Comparison of ENCODE assay signal across 8 cellular contexts in the genomic region with DNA sequence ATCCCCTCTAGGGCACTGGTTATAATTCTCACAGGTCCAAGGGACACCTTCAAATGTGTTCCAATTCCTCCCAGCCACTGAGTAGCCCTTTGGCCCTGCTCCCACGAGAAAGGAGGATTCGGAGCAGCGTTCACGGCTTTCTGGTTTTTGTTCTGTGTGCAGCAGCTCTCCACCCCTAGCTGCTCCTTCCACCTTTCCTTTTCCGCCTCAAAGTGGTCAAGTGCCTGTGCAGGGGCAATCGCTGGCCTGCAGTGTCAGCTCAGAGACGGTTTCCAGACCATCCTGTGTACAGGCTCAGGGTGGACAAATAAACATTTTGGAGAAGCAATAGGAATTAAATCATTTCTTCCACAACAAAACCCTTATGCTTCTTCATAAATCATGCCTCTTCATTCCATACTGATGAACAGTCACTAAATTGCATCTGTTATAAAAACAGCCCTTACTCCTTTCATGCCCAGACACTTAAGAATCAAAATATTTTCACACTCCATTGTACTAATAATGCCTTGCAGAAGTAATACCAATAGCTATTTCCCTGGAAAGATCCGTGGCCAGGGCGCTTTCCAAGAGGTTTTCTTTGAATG. TPM values are rescaled to one million over a fixed set of nuclear protein-coding genes. Genes with fewer than 3 reads are reported as not detected.
DNase-seq lines count a peak whose midpoint lies in the region; TF ChIP-seq lines count a peak whose summit lies in the region.

No MANE protein-coding gene starts in this region.

- peak overlapping the region; percentile 85 for H3K4me3 Mint-ChIP-seq in activated CD4-positive, alpha-beta T cell treated with anti-CD3 and anti-CD28 coated beads, Interleukin-2, amount 10 ng/mL, durations not matched to agents 24 days and 14 days
- H3K4me3 Mint-ChIP-seq in activated CD4-positive, alpha-beta memory T cell treated with anti-CD3 and anti-CD28 coated beads, Interleukin-2, amount 10 ng/mL, durations not matched to agents 7 days and 5 days, result peak overlapping the region; percentile 77

- H3K27me3 ChIP-seq in testis, result no peaks in the 10 kb centered on the region

- no peak overlapping the region for H3K27ac Mint-ChIP-seq in activated CD4-positive, alpha-beta T cell treated with anti-CD3 and anti-CD28 coated beads, Interleukin-2, amount 10 ng/mL, durations not matched to agents 24 days and 14 days
- no peak overlapping the region for H3K27ac Mint-ChIP-seq in activated CD4-positive, alpha-beta memory T cell treated with anti-CD3 and anti-CD28 coated beads, Interleukin-2, amount 10 ng/mL, durations not matched to agents 7 days and 5 days

- H3K27ac ChIP-seq in testis, result no peak overlapping the region

- no peak for TF ChIP-seq CTCF in testis (IDR thresholded peaks at IDR 0.05)

- no peak for TF ChIP-seq POLR2A in testis (IDR thresholded peaks at IDR 0.05)

- CTCF ChIA-PET in activated CD4-positive, alpha-beta memory T cell treated with anti-CD3 and anti-CD28 coated beads, Interleukin-2, amount 10 ng/mL, durations not matched to agents 7 days and 5 days (lab: Charles Lee), result interaction anchor here (0.9 to 3.8 kb wide), 4 partner anchors 10 to 95 kb away, joined by 3 to 40 read pairs (median 3); no protein-coding TSS in a partner anchor

- 26 to 29% methylated on average over 9 of the region's 9 CpGs for WGBS in testis, 2 donors

- H3K4me1 Mint-ChIP-seq in activated CD4-positive, alpha-beta T cell treated with anti-CD3 and anti-CD28 coated beads, Interleukin-2, amount 10 ng/mL, durations not matched to agents 24 days and 14 days, result peaks cover 11% of the 10 kb centered on the region
- H3K4me1 Mint-ChIP-seq in activated CD4-positive, alpha-beta memory T cell treated with anti-CD3 and anti-CD28 coated beads, Interleukin-2, amount 10 ng/mL, durations not matched to agents 7 days and 5 days, result peaks cover 14% of the 10 kb centered on the region

- peaks cover 59% of the 10 kb centered on the region for H3K27me3 Mint-ChIP-seq in activated CD4-positive, alpha-beta T cell treated with anti-CD3 and anti-CD28 coated beads, Interleukin-2, amount 10 ng/mL, durations not matched to agents 24 days and 14 days
- H3K27me3 Mint-ChIP-seq in activated CD4-positive, alpha-beta memory T cell treated with anti-CD3 and anti-CD28 coated beads, Interleukin-2, amount 10 ng/mL, durations not matched to agents 7 days and 5 days, result peaks cover 44% of the 10 kb centered on the region

- POLR2A ChIA-PET in activated CD4-positive, alpha-beta memory T cell treated with anti-CD3 and anti-CD28 coated beads, Interleukin-2, amount 10 ng/mL, durations not matched to agents 7 days and 5 days (lab: Charles Lee), result no interaction called here

- no peaks in the 10 kb centered on the region for H3K36me3 Mint-ChIP-seq in activated CD4-positive, alpha-beta T cell treated with anti-CD3 and anti-CD28 coated beads, Interleukin-2, amount 10 ng/mL, durations not matched to agents 24 days and 14 days (ENCODE audit: low read depth)
- no peaks in the 10 kb centered on the region for H3K36me3 Mint-ChIP-seq in activated CD4-positive, alpha-beta memory T cell treated with anti-CD3 and anti-CD28 coated beads, Interleukin-2, amount 10 ng/mL, durations not matched to agents 7 days and 5 days (ENCODE audit: low read depth)

- H3K9me3 ChIP-seq in testis, result no peaks in the 10 kb centered on the region

- H3K36me3 ChIP-seq in testis (ENCODE audit: low read depth, missing control alignments), result no peaks in the 10 kb centered on the region

- peak overlapping the region; percentile 56 to 57 for H3K4me3 ChIP-seq in testis

- H3K9me3 Mint-ChIP-seq in activated CD4-positive, alpha-beta T cell treated with anti-CD3 and anti-CD28 coated beads, Interleukin-2, amount 10 ng/mL, durations not matched to agents 24 days and 14 days, result no peaks in the 10 kb centered on the region
- H3K9me3 Mint-ChIP-seq in activated CD4-positive, alpha-beta memory T cell treated with anti-CD3 and anti-CD28 coated beads, Interleukin-2, amount 10 ng/mL, durations not matched to agents 7 days and 5 days, result no peaks in the 10 kb centered on the region

- H3K4me1 ChIP-seq in testis, result no peaks in the 10 kb centered on the region

- intact Hi-C loops in activated CD4-positive, alpha-beta T cell treated with anti-CD3 and anti-CD28 coated beads, Interleukin-2, amount 10 ng/mL, durations not matched to agents 24 days and 14 days (cut with micrococcal nuclease), result loop anchor here (1.0 to 5.0 kb wide), 2 partner anchors 78 to 94 kb away; no protein-coding TSS in a partner anchor
- intact Hi-C loops in testis (cut with DNase I; ENCODE audit: low total_unique reads), result loop anchor here (10.0 kb wide), 1 partner anchor 95 kb away; no protein-coding TSS in a partner anchor

- no peak for DNase-seq in activated CD4-positive, alpha-beta T cell treated with anti-CD3 and anti-CD28 coated beads, Interleukin-2, amount 10 ng/mL, durations not matched to agents 24 days and 14 days
- DNase-seq in activated CD4-positive, alpha-beta T cell treated with anti-CD3 and anti-CD28 coated beads, Interleukin-2, amount 50 U/mL, for 48 hours, result no peak
- no peak for DNase-seq in activated CD4-positive, alpha-beta memory T cell treated with anti-CD3 and anti-CD28 coated beads, Interleukin-2, amount 10 ng/mL, durations not matched to agents 7 days and 5 days
- peak; percentile 68 for DNase-seq in islet precursor cell
- DNase-seq in testis, result no peak
- no peak for DNase-seq in NOMO-1 treated with dmso at 0.1 percent for 144 hours (lab: John Stamatoyannopoulos, UW; ENCODE audit: unreplicated experiment)
- no peak for DNase-seq in germinal center (ENCODE audit: low spot score)
- no peak for DNase-seq in NCI-H1436 (lab: John Stamatoyannopoulos, UW)

RNA-seq across cellular contexts. Expression of gene KIAA1549, which starts 1.1 kb away (rescaled TPM):
- total RNA-seq in activated CD4-positive, alpha-beta T cell treated with anti-CD3 and anti-CD28 coated beads, Interleukin-2, amount 10 ng/mL, durations not matched to agents 24 days and 14 days, result 0.77 and 0.95 TPM in 2 replicates
- total RNA-seq in activated CD4-positive, alpha-beta memory T cell treated with anti-CD3 and anti-CD28 coated beads, Interleukin-2, amount 10 ng/mL, durations not matched to agents 7 days and 5 days, result under 1 TPM; 0.33 to 0.40 TPM
- 1 to 10 TPM; 7.4 to 8.0 TPM for total RNA-seq in testis
- 4.4 TPM for polyA plus RNA-seq in testis (ENCODE audit: insufficient read depth, low read depth, low replicate concordance)

RNA-seq across cellular contexts. Expression of gene ZC3HAV1L, which starts 55.8 kb away (rescaled TPM):
- total RNA-seq in activated CD4-positive, alpha-beta T cell treated with anti-CD3 and anti-CD28 coated beads, Interleukin-2, amount 10 ng/mL, durations not matched to agents 24 days and 14 days, result 36.5 and 38.5 TPM in 2 replicates
- 10 to 100 TPM; 16.7 to 17.8 TPM for total RNA-seq in activated CD4-positive, alpha-beta memory T cell treated with anti-CD3 and anti-CD28 coated beads, Interleukin-2, amount 10 ng/mL, durations not matched to agents 7 days and 5 days
- 10 to 100 TPM; 22.4 to 22.6 TPM for total RNA-seq in testis
- polyA plus RNA-seq in testis (ENCODE audit: insufficient read depth, low read depth, low replicate concordance), result 2.5 TPM
